ENCODE assay signal across 8 cellular contexts in genomic region chr3:161273589-161274218, GRCh38. TPM values are rescaled to one million over a fixed set of nuclear protein-coding genes. Genes with fewer than 3 reads are reported as not detected.
A peak's percentile ranks its signal among the peaks of the same experiment; 100 is the strongest.
DNase-seq lines count a peak whose midpoint lies in the region; ATAC-seq and TF ChIP-seq lines count a peak whose summit lies in the region.

No MANE protein-coding gene starts in this region.

- H3K36me3 ChIP-seq in breast epithelium, result no peaks in the 10 kb centered on the region

- no peaks in the 10 kb centered on the region for H3K4me1 ChIP-seq in breast epithelium

- DNase-seq in AML-193 (lab: John Stamatoyannopoulos, UW), result peak; percentile 42 to 59
- DNase-seq in G401 (ENCODE audit: low spot score), result peak; percentile 62
- peak; percentile 45 for DNase-seq in NCI-H774 (lab: John Stamatoyannopoulos, UW)
- no peak for DNase-seq in breast epithelium (ENCODE audit: low spot score in 2 of 2)
- peak; percentile 51 for DNase-seq in medulla oblongata (ENCODE audit: extremely low spot score)
- DNase-seq in activated T-helper 1 cell treated with anti-CD3 and anti-CD28 coated beads, Interleukin-12 subunit alpha, Interleukin-12 subunit beta, Interleukin-2, Interleukin-4 antibody, amounts not matched to agents 30 ng/mL and 10 ng/mL and 1 ng/mL, durations not matched to agents 14 hours and 24 hours and 36 hours (ENCODE audit: low spot score), result no peak

- peaks cover 0 to 9% of the 10 kb centered on the region in 2 donors for H3K9me3 ChIP-seq in breast epithelium

- in situ Hi-C loops in G401 (cut with HindIII; ENCODE audit: low sequenced_read_pairs), result no loop called here

- ATAC-seq in GM19455 (IDR thresholded peaks at IDR 0.05; ENCODE audit: unreplicated experiment), result no peak
- no peak for ATAC-seq in HG03280 (IDR thresholded peaks at IDR 0.05; ENCODE audit: unreplicated experiment)

- H3K4me1 Mint-ChIP-seq in activated T-helper 1 cell treated with anti-CD3 and anti-CD28 coated beads, Interleukin-12 subunit alpha, Interleukin-12 subunit beta, Interleukin-2, Interleukin-4 antibody, amounts not matched to agents 30 ng/mL and 10 ng/mL and 1 ng/mL, durations not matched to agents 14 hours and 24 hours and 36 hours (ENCODE audit: low read depth), result no peaks in the 10 kb centered on the region

- no peak overlapping the region for H3K4me3 Mint-ChIP-seq in activated T-helper 1 cell treated with anti-CD3 and anti-CD28 coated beads, Interleukin-12 subunit alpha, Interleukin-12 subunit beta, Interleukin-2, Interleukin-4 antibody, amounts not matched to agents 30 ng/mL and 10 ng/mL and 1 ng/mL, durations not matched to agents 14 hours and 24 hours and 36 hours

- TF ChIP-seq POLR2A in breast epithelium (IDR thresholded peaks at IDR 0.05), result no peak

- intact Hi-C loops in breast epithelium (cut with DNase I; ENCODE audit: low total_unique reads), result loop anchor here (5.0 kb wide), 1 partner anchor 149 kb away; no protein-coding TSS in a partner anchor
- intact Hi-C loops in activated T-helper 1 cell treated with anti-CD3 and anti-CD28 coated beads, Interleukin-12 subunit alpha, Interleukin-12 subunit beta, Interleukin-2, Interleukin-4 antibody, amounts not matched to agents 30 ng/mL and 10 ng/mL and 1 ng/mL, durations not matched to agents 14 hours and 24 hours and 36 hours (cut with micrococcal nuclease), result loop anchor here (1.0 kb wide), 5 partner anchors 136 to 586 kb away; no protein-coding TSS in a partner anchor

- no peaks in the 10 kb centered on the region for H3K27me3 ChIP-seq in breast epithelium

- H3K4me3 ChIP-seq in breast epithelium, result no peak overlapping the region

- TF ChIP-seq CTCF in breast epithelium (IDR thresholded peaks at IDR 0.05), result peak; percentile 31 to 77 (median 60)

- no peak overlapping the region for H3K27ac ChIP-seq in breast epithelium

- peaks cover 7% of the 10 kb centered on the region for H3K9me3 Mint-ChIP-seq in activated T-helper 1 cell treated with anti-CD3 and anti-CD28 coated beads, Interleukin-12 subunit alpha, Interleukin-12 subunit beta, Interleukin-2, Interleukin-4 antibody, amounts not matched to agents 30 ng/mL and 10 ng/mL and 1 ng/mL, durations not matched to agents 14 hours and 24 hours and 36 hours

- no peaks in the 10 kb centered on the region for H3K27me3 Mint-ChIP-seq in activated T-helper 1 cell treated with anti-CD3 and anti-CD28 coated beads, Interleukin-12 subunit alpha, Interleukin-12 subunit beta, Interleukin-2, Interleukin-4 antibody, amounts not matched to agents 30 ng/mL and 10 ng/mL and 1 ng/mL, durations not matched to agents 14 hours and 24 hours and 36 hours (ENCODE audit: insufficient read depth)

- H3K27ac Mint-ChIP-seq in activated T-helper 1 cell treated with anti-CD3 and anti-CD28 coated beads, Interleukin-12 subunit alpha, Interleukin-12 subunit beta, Interleukin-2, Interleukin-4 antibody, amounts not matched to agents 30 ng/mL and 10 ng/mL and 1 ng/mL, durations not matched to agents 14 hours and 24 hours and 36 hours, result no peak overlapping the region

- no peaks in the 10 kb centered on the region for H3K36me3 Mint-ChIP-seq in activated T-helper 1 cell treated with anti-CD3 and anti-CD28 coated beads, Interleukin-12 subunit alpha, Interleukin-12 subunit beta, Interleukin-2, Interleukin-4 antibody, amounts not matched to agents 30 ng/mL and 10 ng/mL and 1 ng/mL, durations not matched to agents 14 hours and 24 hours and 36 hours (ENCODE audit: low read depth)

RNA-seq across cellular contexts. Expression of gene NMD3, which starts 52.6 kb away (rescaled TPM):
- 43.2 and 65.6 TPM in 2 replicates for total RNA-seq in G401 (2014; rRNA removed; shearing (Covaris generic))
- 10 to 100 TPM; 53.3 to 69.7 (median 56.0) TPM for total RNA-seq in breast epithelium
- total RNA-seq in activated T-helper 1 cell treated with anti-CD3 and anti-CD28 coated beads, Interleukin-12 subunit alpha, Interleukin-12 subunit beta, Interleukin-2, Interleukin-4 antibody, amounts not matched to agents 30 ng/mL and 10 ng/mL and 1 ng/mL, durations not matched to agents 14 hours and 24 hours and 36 hours, result 74.5 and 79.6 TPM in 2 replicates

Comparison
In these comparisons a context has a peak if more than half of its experiments do, and no peak if none do; other contexts are left out.
1. DNase-seq: peak in AML-193 (2 of 2), G401 (single experiment), NCI-H774 (single experiment) and medulla oblongata (single experiment); none in breast epithelium (0 of 2) and activated T-helper 1 cell treated with anti-CD3 and anti-CD28 coated beads, Interleukin-12 subunit alpha, Interleukin-12 subunit beta, Interleukin-2, Interleukin-4 antibody, amounts not matched to agents 30 ng/mL and 10 ng/mL and 1 ng/mL, durations not matched to agents 14 hours and 24 hours and 36 hours (single experiment).